ENCODE assay signal across 9 cellular contexts in the genomic region with DNA sequence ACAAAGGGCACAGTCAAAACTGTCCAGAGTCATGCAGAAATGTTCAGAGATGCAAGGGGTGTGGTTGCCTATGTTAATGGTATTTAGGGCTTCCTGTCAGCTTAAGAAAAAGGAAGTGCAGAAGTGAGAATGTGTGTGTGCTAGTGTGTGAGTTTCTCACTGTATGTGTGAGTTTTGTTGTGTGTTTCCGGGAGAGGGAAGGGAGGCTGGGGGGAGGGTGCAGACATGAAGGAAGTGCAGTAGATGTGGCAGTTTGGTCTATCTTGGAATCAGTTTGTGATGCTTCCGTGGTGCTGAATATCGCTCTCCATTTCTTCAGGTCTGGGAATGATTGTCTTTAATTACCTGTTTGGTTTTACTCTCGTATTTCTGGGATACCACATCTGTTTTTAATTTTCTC. TPM values are rescaled to one million over a fixed set of nuclear protein-coding genes. Genes with fewer than 3 reads are reported as not detected.
DNase-seq lines count a peak whose midpoint lies in the region; ATAC-seq and TF ChIP-seq lines count a peak whose summit lies in the region.
"Had no signal": no experiment of that assay in that cellular context is flagged by ENCODE, and none has a peak within 500 bp of the region (broad histone marks: within the 10 kb centered on the region; RNA-seq: fewer than 3 reads in every experiment).

No MANE protein-coding gene starts in this region.

- H3K9me3 ChIP-seq in smooth muscle cell (replicated peaks; ENCODE audit: low read depth), result no peaks in the 10 kb centered on the region
- H3K9me3 ChIP-seq in vagina, result no peaks in the 10 kb centered on the region

- no peaks in the 10 kb centered on the region for H3K79me2 ChIP-seq in smooth muscle cell (ENCODE audit: low read depth)

- peaks cover 44% of the 10 kb centered on the region for H3K4me1 Mint-ChIP-seq in CD14-positive monocyte

- peak; percentile 91 for ATAC-seq in GM21360 (IDR thresholded peaks at IDR 0.05; ENCODE audit: unreplicated experiment)
- peak; percentile 84 for ATAC-seq in HG03565 (IDR thresholded peaks at IDR 0.05; ENCODE audit: unreplicated experiment)
- peak; percentile 69 for ATAC-seq in left ventricle myocardium superior
- peak; percentile 94 for ATAC-seq in stimulated activated naive CD8-positive, alpha-beta T cell treated with anti-CD3 and anti-CD28 coated beads, Interleukin-15, Interleukin-2, amounts not matched to agents 100 U/mL and 50 U/mL, for 24 hours

- H3F3A ChIP-seq in smooth muscle cell (ENCODE audit: low read depth), result no peaks in the 10 kb centered on the region

- peaks cover 0 to 6% (median 3%) of the 10 kb centered on the region in 7 donors for H3K9me3 Mint-ChIP-seq in CD14-positive monocyte

- H3K4me3 Mint-ChIP-seq in CD14-positive monocyte, result peak overlapping the region in 1 of 2 donors; percentile 61

- TF ChIP-seq POLR2A in vagina (IDR thresholded peaks at IDR 0.05), result no peak

- peak overlapping the region; percentile 8 to 70 (median 45) for H3K27ac Mint-ChIP-seq in CD14-positive monocyte

- no peak overlapping the region for H3K4me2 ChIP-seq in smooth muscle cell

- DNase-seq in CD14-positive monocyte (ENCODE audit: low spot score), result peak; percentile 65
- DNase-seq in activated CD4-positive, alpha-beta T cell treated with anti-CD3 and anti-CD28 coated beads for 48 hours, result peak; percentile 51
- peak; percentile 34 for DNase-seq in left ventricle myocardium superior
- peak; percentile 56 for DNase-seq in stimulated activated naive CD8-positive, alpha-beta T cell treated with anti-CD3 and anti-CD28 coated beads, Interleukin-15, Interleukin-2, amounts not matched to agents 100 U/mL and 50 U/mL, for 24 hours
- no peak for DNase-seq in smooth muscle cell (lab: John Stamatoyannopoulos, UW; ENCODE audit: unreplicated experiment)
- DNase-seq in vagina (ENCODE audit: extremely low spot score in 2 of 2), result no peak

- 87% methylated on average over 4 of the region's 4 CpGs for WGBS in smooth muscle cell (ENCODE audit: low lambda C conversion rate)

- H3K27me3 ChIP-seq in smooth muscle cell (ENCODE audit: low read depth), result no peaks in the 10 kb centered on the region
- H3K27me3 ChIP-seq in vagina, result no peaks in the 10 kb centered on the region

- H3K36me3 ChIP-seq in smooth muscle cell (ENCODE audit: low read depth) (no peaks in the 10 kb centered on the region), vagina (no peaks in the 10 kb centered on the region)

- H3K4me1 ChIP-seq in smooth muscle cell (ENCODE audit: low read depth) (no peaks in the 10 kb centered on the region), vagina (peaks cover 6% of the 10 kb centered on the region)

- no peaks in the 10 kb centered on the region for H3K27me3 Mint-ChIP-seq in CD14-positive monocyte (ENCODE audit: low read depth in 3 of 3)

- H3K27ac ChIP-seq in smooth muscle cell (ENCODE audit: low read depth) (no peak overlapping the region), vagina (no peak overlapping the region)

- H3K4me3 ChIP-seq in smooth muscle cell, result no peak overlapping the region
- H3K4me3 ChIP-seq in vagina, result no peak overlapping the region
- H3K4me3 ChIP-seq: skin epidermis had no signal

- intact Hi-C loops in CD14-positive monocyte (cut with micrococcal nuclease), result loop anchor here in 1 of 2 donors (10.0 kb wide), 1 partner anchor 128 kb away; no protein-coding TSS in a partner anchor
- intact Hi-C loops in left ventricle myocardium superior (cut with micrococcal nuclease), result no loop called here
- intact Hi-C loops in vagina (cut with DNase I), result no loop called here

- no peak overlapping the region for H3K9ac ChIP-seq in smooth muscle cell (ENCODE audit: low read depth)

- H2AFZ ChIP-seq in smooth muscle cell (ENCODE audit: low read depth), result no peak overlapping the region

- no peak for TF ChIP-seq CTCF in CD14-positive monocyte (IDR thresholded peaks at IDR 0.05)
- no peak for TF ChIP-seq CTCF in smooth muscle cell (IDR thresholded peaks at IDR 0.05; ENCODE audit: borderline replicate concordance, insufficient read depth, poor library complexity, severe bottlenecking)
- no peak for TF ChIP-seq CTCF in vagina (IDR thresholded peaks at IDR 0.05)

- H4K20me1 ChIP-seq in smooth muscle cell (ENCODE audit: low read depth), result no peaks in the 10 kb centered on the region

- H3K36me3 Mint-ChIP-seq in CD14-positive monocyte, result no peaks in the 10 kb centered on the region

RNA-seq across cellular contexts. Expression of a gene that starts 16.5 kb away (rescaled TPM):
- polyA plus RNA-seq in CD14-positive monocyte, result not detected
- total RNA-seq in left ventricle myocardium superior, result not detected
- not detected in 2 replicates for total RNA-seq in smooth muscle cell
- polyA plus RNA-seq in smooth muscle cell, result 0.43 TPM in 1 of 2 replicates, not detected in the other
- not detected for total RNA-seq in vagina

Comparison
In these comparisons a context has a peak if more than half of its experiments do, and no peak if none do; other contexts are left out.
1. DNase-seq: peak in CD14-positive monocyte (single experiment), activated CD4-positive, alpha-beta T cell treated with anti-CD3 and anti-CD28 coated beads for 48 hours (single experiment), left ventricle myocardium superior (single experiment) and stimulated activated naive CD8-positive, alpha-beta T cell treated with anti-CD3 and anti-CD28 coated beads, Interleukin-15, Interleukin-2, amounts not matched to agents 100 U/mL and 50 U/mL, for 24 hours (single experiment); none in smooth muscle cell (single experiment) and vagina (0 of 2).
2. Peak in every context shown above with its lines, with median percentiles within 50 percentile points of each other: ATAC-seq.